In the genomic region with DNA sequence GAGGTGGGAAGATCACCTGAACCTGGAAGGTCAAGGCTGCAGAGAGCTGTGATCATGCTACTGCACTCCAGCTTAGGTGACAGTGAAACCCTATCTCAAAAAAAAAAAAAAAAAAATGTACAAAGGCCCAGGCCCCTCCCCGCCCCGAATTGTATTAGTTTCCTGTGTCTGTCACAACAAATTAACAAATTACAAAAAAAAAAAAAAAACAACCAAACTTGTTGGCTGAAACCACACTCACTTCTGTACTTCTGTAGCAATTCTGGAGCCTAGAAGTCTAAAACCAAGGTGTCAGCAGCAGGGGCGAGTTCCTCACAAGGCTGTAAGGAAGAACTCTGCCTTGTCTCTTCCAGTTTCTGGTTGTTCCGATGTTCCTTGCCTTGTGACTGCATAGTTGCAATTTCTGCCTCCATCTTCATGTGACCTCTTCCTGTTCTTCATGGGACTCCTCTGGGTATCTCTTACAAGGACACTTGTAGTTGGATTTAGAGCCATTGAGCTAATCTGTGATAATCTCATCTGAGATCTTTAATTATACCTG, we compare ENCODE assay signal across 13 cellular contexts.
"Had no signal": no experiment of that assay in that cellular context is flagged by ENCODE, and none has a peak within 500 bp of the region (broad histone marks: within the 10 kb centered on the region; RNA-seq: fewer than 3 reads in every experiment).

No MANE protein-coding gene starts in this region.

- H3K4me3 ChIP-seq: ascending aorta, esophagus squamous epithelium, lower lobe of right lung, sigmoid colon had no signal

- H3K27ac ChIP-seq: ascending aorta, esophagus squamous epithelium, lower lobe of right lung, sigmoid colon had no signal

- H3K9me3 ChIP-seq: ascending aorta, esophagus squamous epithelium, lower lobe of right lung, sigmoid colon had no signal

- H3K4me1 ChIP-seq: ascending aorta, lower lobe of right lung, sigmoid colon had no signal

- DNase-seq: activated CD4-positive, alpha-beta T cell treated with anti-CD3 and anti-CD28 coated beads for 36 hours; activated CD8-positive, alpha-beta T cell treated with anti-CD3 and anti-CD28 coated beads for 36 hours; activated naive CD4-positive, alpha-beta T cell; esophagus squamous epithelium; foreskin fibroblast; lower lobe of right lung; naive thymus-derived CD8-positive, alpha-beta T cell; sigmoid colon; stimulated activated CD4-positive, alpha-beta T cell treated with anti-CD3 and anti-CD28 coated beads, Interleukin-2, amount 100 ng/mL, for 24 hours; stimulated activated naive CD4-positive, alpha-beta T cell; substantia nigra; trophoblast cell had no signal

- H3K27me3 ChIP-seq: ascending aorta, esophagus squamous epithelium, sigmoid colon had no signal

- H3K36me3 ChIP-seq: ascending aorta, esophagus squamous epithelium, lower lobe of right lung, sigmoid colon had no signal

- ATAC-seq: activated CD4-positive, alpha-beta T cell treated with anti-CD3 and anti-CD28 coated beads for 36 hours; activated CD8-positive, alpha-beta T cell treated with anti-CD3 and anti-CD28 coated beads for 36 hours; naive thymus-derived CD8-positive, alpha-beta T cell had no signal
